19 cellular contexts compared by ENCODE assay signal in the genomic region with DNA sequence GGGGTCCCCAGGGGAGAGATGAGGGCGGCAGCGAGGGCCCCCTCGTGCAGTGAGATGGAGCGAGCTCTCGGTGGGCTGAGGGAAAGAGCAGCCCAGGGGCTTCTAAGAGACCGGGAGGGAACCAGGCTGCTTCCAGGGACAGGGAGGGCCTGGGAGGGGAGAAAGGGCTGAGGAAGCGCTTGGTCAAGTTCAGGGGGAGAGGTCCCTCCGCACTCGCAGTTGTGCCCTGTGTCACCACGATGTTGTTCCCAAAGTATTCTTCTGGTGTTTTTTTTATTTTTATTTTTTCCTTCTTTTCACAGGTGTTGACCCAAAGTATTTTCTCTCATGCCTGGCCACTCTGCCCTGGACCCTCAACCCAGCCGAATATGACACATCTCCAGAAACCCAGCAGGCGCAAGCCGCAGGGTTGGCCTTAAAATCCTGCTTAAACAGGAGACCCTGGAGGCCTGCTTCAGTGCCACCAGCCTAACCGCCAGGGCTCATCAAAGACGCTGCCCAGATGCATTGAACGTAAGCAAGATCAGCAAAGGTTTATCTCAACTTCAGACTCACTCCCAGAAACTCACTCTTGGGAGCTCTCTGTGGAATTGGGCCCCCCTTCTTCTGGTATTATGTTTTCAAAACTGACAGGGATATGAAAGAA. TPM values are rescaled to one million over a fixed set of nuclear protein-coding genes. Genes with fewer than 3 reads are reported as not detected.
A peak's percentile ranks its signal among the peaks of the same experiment; 100 is the strongest.
DNase-seq lines count a peak whose midpoint lies in the region; TF ChIP-seq lines count a peak whose summit lies in the region.
"Had no signal": no experiment of that assay in that cellular context is flagged by ENCODE, and none has a peak within 500 bp of the region (broad histone marks: within the 10 kb centered on the region; RNA-seq: fewer than 3 reads in every experiment).

No MANE protein-coding gene starts in this region.

- TF ChIP-seq POLR2A in breast epithelium (IDR thresholded peaks at IDR 0.05): no peak
- TF ChIP-seq POLR2A in vagina (IDR thresholded peaks at IDR 0.05): no peak

- DNase-seq in breast epithelium (ENCODE audit: low spot score in 2 of 2) (no peak), MCF 10A (ENCODE audit: unreplicated experiment) (no peak), left kidney (ENCODE audit: low read depth, low spot score) (peak; percentile 56), vagina (ENCODE audit: extremely low spot score in 2 of 2) (no peak), chondrocyte (ENCODE audit: low spot score) (no peak), NCI-H1694 treated with DMSO at 0.1 percent for 48 hours (lab: John Stamatoyannopoulos, UW) (no peak)
- DNase-seq: 8988T; activated CD4-positive, alpha-beta T cell treated with anti-CD3 and anti-CD28 coated beads for 4 hours; activated T-cell treated with anti-CD3 and anti-CD28 coated beads, Interleukin-2, amount 50 U/mL, for 1 hour; CD4-positive, alpha-beta T cell; EL; hippocampal formation; NCI-H187 treated with DMSO at 0.1 percent for 48 hours; NCI-H526 treated with DMSO at 0.1 percent for 48 hours; RPMI8226 had no signal

- intact Hi-C loops in breast epithelium (cut with DNase I; ENCODE audit: low total_unique reads): loop anchor here (5.0 kb wide), 1 partner anchor 673 kb away; no protein-coding TSS in a partner anchor
- intact Hi-C loops in MCF 10A (cut with micrococcal nuclease): loop anchor here (5.0 kb wide), 2 partner anchors 32 to 48 kb away; no protein-coding TSS in a partner anchor
- intact Hi-C loops in vagina (cut with DNase I): loop anchor here (5.0 kb wide), 1 partner anchor 1337 kb away; no protein-coding TSS in a partner anchor

- no peaks in the 10 kb centered on the region for H3K9me3 ChIP-seq in breast epithelium
- H3K9me3 ChIP-seq in vagina: no peaks in the 10 kb centered on the region

- H3K36me3 ChIP-seq in breast epithelium (no peaks in the 10 kb centered on the region), vagina (peaks cover 0 to 15% of the 10 kb centered on the region in 2 donors)

- H3K27ac ChIP-seq in breast epithelium (peak overlapping the region; percentile 36 to 38), vagina (peak overlapping the region; percentile 65)

- H3K4me1 ChIP-seq in breast epithelium (peaks cover 8% of the 10 kb centered on the region in 2 donors), vagina (peaks cover 45% of the 10 kb centered on the region)

- H3K9me3 Mint-ChIP-seq in MCF 10A (ENCODE audit: unreplicated experiment) (no peaks in the 10 kb centered on the region), chondrocyte (ENCODE audit: low read depth) (no peaks in the 10 kb centered on the region)
- H3K9me3 Mint-ChIP-seq: CD4-positive, alpha-beta T cell; stimulated activated naive CD8-positive, alpha-beta T cell treated with anti-CD3 and anti-CD28 coated beads, Interleukin-15, Interleukin-2, amounts not matched to agents 100 ng/mL and 50 ng/mL, for 24 hours had no signal

- peaks cover 11% of the 10 kb centered on the region for H3K36me3 Mint-ChIP-seq in MCF 10A (ENCODE audit: insufficient read depth, unreplicated experiment)
- no peaks in the 10 kb centered on the region for H3K36me3 Mint-ChIP-seq in chondrocyte (ENCODE audit: low read depth)

- H3K4me3 Mint-ChIP-seq in MCF 10A (ENCODE audit: unreplicated experiment) (no peak overlapping the region), chondrocyte (ENCODE audit: unreplicated experiment) (no peak overlapping the region)
- H3K4me3 Mint-ChIP-seq: CD4-positive, alpha-beta T cell; stimulated activated naive CD8-positive, alpha-beta T cell treated with anti-CD3 and anti-CD28 coated beads, Interleukin-15, Interleukin-2, amounts not matched to agents 100 ng/mL and 50 ng/mL, for 24 hours had no signal

- H3K4me1 Mint-ChIP-seq in MCF 10A (ENCODE audit: insufficient read depth, unreplicated experiment): peaks cover 31% of the 10 kb centered on the region
- H3K4me1 Mint-ChIP-seq in chondrocyte (ENCODE audit: low read depth): peaks cover 8% of the 10 kb centered on the region

- no peak for TF ChIP-seq CTCF in breast epithelium (IDR thresholded peaks at IDR 0.05)
- TF ChIP-seq CTCF in MCF 10A (IDR thresholded peaks at IDR 0.05; ENCODE audit: unreplicated experiment): no peak
- no peak for TF ChIP-seq CTCF in vagina (IDR thresholded peaks at IDR 0.05)
- no peak for TF ChIP-seq CTCF in chondrocyte (IDR thresholded peaks at IDR 0.05)

- POLR2A ChIA-PET in MCF 10A (lab: Yijun Ruan, JAX): interaction anchor here (0.6 kb wide), 1 partner anchor 121 kb away, joined by 3 read pairs; no protein-coding TSS in a partner anchor

- H3K4me3 ChIP-seq in breast epithelium: peak overlapping the region; percentile 20 to 55 (median 26)
- H3K4me3 ChIP-seq in vagina: no peak overlapping the region

- no peaks in the 10 kb centered on the region for H3K27me3 ChIP-seq in breast epithelium
- no peaks in the 10 kb centered on the region for H3K27me3 ChIP-seq in vagina

- CTCF ChIA-PET in MCF 10A (lab: Yijun Ruan, JAX): interaction anchor here (1.2 kb wide), 1 partner anchor 12 kb away, joined by 5 read pairs; no protein-coding TSS in a partner anchor

- BruUV-seq in MCF 10A (replicated peaks; lab: Mats Ljungman, UMichigan): no TSS peak

- H3K27me3 Mint-ChIP-seq in MCF 10A (ENCODE audit: insufficient read depth, unreplicated experiment) (peaks cover 19% of the 10 kb centered on the region), chondrocyte (ENCODE audit: low read depth) (peaks cover 14% of the 10 kb centered on the region)

- H3K27ac Mint-ChIP-seq in MCF 10A (ENCODE audit: low read depth, unreplicated experiment): no peak overlapping the region
- no peak overlapping the region for H3K27ac Mint-ChIP-seq in chondrocyte (ENCODE audit: unreplicated experiment)
- H3K27ac Mint-ChIP-seq: CD4-positive, alpha-beta T cell; stimulated activated naive CD8-positive, alpha-beta T cell treated with anti-CD3 and anti-CD28 coated beads, Interleukin-15, Interleukin-2, amounts not matched to agents 100 ng/mL and 50 ng/mL, for 24 hours had no signal

RNA-seq across cellular contexts. Expression of gene TNFAIP2, which starts 16.2 kb away (rescaled TPM):
- total RNA-seq in breast epithelium (10 to 100 TPM; 43.6 to 76.5 (median 60.0) TPM), MCF 10A (2022) (17.9 and 19.1 TPM in 2 replicates), vagina (82.7 TPM), chondrocyte (1.9 to 16.7 TPM (median 13.3 TPM) in 3 replicates)

RNA-seq across cellular contexts. Expression of gene EXOC3L4, which starts 45.0 kb away (rescaled TPM):
- 1 to 10 TPM in 1 of 3 donors, under 1 TPM in 1, not detected in 1; 0.66 to 1.0 TPM for total RNA-seq in breast epithelium
- not detected in 2 replicates for total RNA-seq in MCF 10A (2022)
- total RNA-seq in vagina: 8.6 TPM
- total RNA-seq in chondrocyte: not detected in 3 replicates
- total RNA-seq: CD4-positive, alpha-beta T cell; lung microvascular endothelial cell; T-helper 1 cell treated with Interleukin-12 subunit alpha and Interleukin-12 subunit beta and Interleukin-4 antibody, amounts not matched to agents 30 ng/mL and 1 ng/mL, for 36 hours had no signal

RNA-seq across cellular contexts. Expression of gene LBHD2, which starts 55.5 kb away (rescaled TPM):
- total RNA-seq in breast epithelium (not detected), MCF 10A (2022) (not detected in 2 replicates), vagina (not detected), chondrocyte (not detected in 3 replicates)
- total RNA-seq: CD4-positive, alpha-beta T cell; esophagus mucosa; lung microvascular endothelial cell; T-helper 1 cell treated with Interleukin-12 subunit alpha and Interleukin-12 subunit beta and Interleukin-4 antibody, amounts not matched to agents 30 ng/mL and 1 ng/mL, for 36 hours had no signal

Comparison
In these comparisons a context has a peak if more than half of its experiments do, and no peak if none do; other contexts are left out.
1. H3K4me3 ChIP-seq: peak in breast epithelium (3 of 3); none in vagina (0 of 2).